ENCODE assay signal across 8 cellular contexts in genomic region chr13:94595943-94596574, GRCh38. TPM values are rescaled to one million over a fixed set of nuclear protein-coding genes. Genes with fewer than 3 reads are reported as not detected.
DNase-seq lines count a peak whose midpoint lies in the region; ATAC-seq and TF ChIP-seq lines count a peak whose summit lies in the region.

TSS of gene TGDS (minus strand) at chr13:94596152. CDS start at chr13:94596136, 16 bp downstream.

- H3K4me1 ChIP-seq in upper lobe of left lung, result peaks cover 14 to 26% (median 17%) of the 10 kb centered on the region in 4 donors

- H3K27ac ChIP-seq in upper lobe of left lung, result peak within 1 kb of the TSS; percentile 64 to 89 (median 86)

- H3K27ac Mint-ChIP-seq in T-helper 1 cell treated with Interleukin-12 subunit alpha and Interleukin-12 subunit beta and Interleukin-4 antibody, amounts not matched to agents 30 μg/mL and 1 μg/mL, for 36 hours, result peak within 1 kb of the TSS; percentile 91

- DNase-seq in NCI-H1694 treated with DMSO at 0.1 percent for 48 hours (lab: John Stamatoyannopoulos, UW), result peak; percentile 91
- peak; percentile 89 for DNase-seq in amniotic epithelial cell (ENCODE audit: low read depth)
- peak; percentile 94 for DNase-seq in left cardiac atrium
- peak; percentile 98 for DNase-seq in posterior vena cava (ENCODE audit: low spot score)
- peak; percentile 96 to 97 for DNase-seq in upper lobe of left lung

- no peak for TF ChIP-seq EP300 in upper lobe of left lung (IDR thresholded peaks at IDR 0.05)

- no peaks in the 10 kb centered on the region for H3K27me3 Mint-ChIP-seq in T-helper 1 cell treated with Interleukin-12 subunit alpha and Interleukin-12 subunit beta and Interleukin-4 antibody, amounts not matched to agents 30 μg/mL and 1 μg/mL, for 36 hours (ENCODE audit: low read depth)

- intact Hi-C loops in left cardiac atrium (cut with DNase I), result loop anchor here in 1 of 2 donors (2.0 kb wide), 1 partner anchor 47 kb away; no protein-coding TSS in a partner anchor
- intact Hi-C loops in posterior vena cava (cut with DNase I), result no loop called here

- peaks cover 28% of the 10 kb centered on the region for H3K4me1 Mint-ChIP-seq in T-helper 1 cell treated with Interleukin-12 subunit alpha and Interleukin-12 subunit beta and Interleukin-4 antibody, amounts not matched to agents 30 μg/mL and 1 μg/mL, for 36 hours (ENCODE audit: low read depth)

- H3K4me3 Mint-ChIP-seq in T-helper 1 cell treated with Interleukin-12 subunit alpha and Interleukin-12 subunit beta and Interleukin-4 antibody, amounts not matched to agents 30 μg/mL and 1 μg/mL, for 36 hours, result peak within 1 kb of the TSS; percentile 95

- peaks cover 0 to 18% (median 5%) of the 10 kb centered on the region in 4 donors for H3K36me3 ChIP-seq in upper lobe of left lung

- H3K4me3 ChIP-seq in upper lobe of left lung, result peak within 1 kb of the TSS; percentile 70 to 90 (median 84)

- ATAC-seq in GM18498 (IDR thresholded peaks at IDR 0.05; ENCODE audit: unreplicated experiment), result peak; percentile 98
- ATAC-seq in HG02885 (IDR thresholded peaks at IDR 0.05; ENCODE audit: poor library complexity, unreplicated experiment), result peak; percentile 97
- peak; percentile 99 for ATAC-seq in left cardiac atrium
- peak; percentile 100 for ATAC-seq in upper lobe of left lung (ENCODE audit: low FRiP score in 2 of 2)

- H3K9me3 ChIP-seq in upper lobe of left lung, result no peaks in the 10 kb centered on the region

- 1 to 3% methylated on average over 25 to 41 of the region's 41 CpGs for WGBS in upper lobe of left lung, 2 donors

- TF ChIP-seq POLR2A in upper lobe of left lung (IDR thresholded peaks at IDR 0.05), result peak in 3 of 4 donors; percentile 41 to 83 (median 71)

- TF ChIP-seq CTCF in upper lobe of left lung (IDR thresholded peaks at IDR 0.05), result peak in 3 of 6 experiments; percentile 18 to 33 (median 24)

- H3K36me3 Mint-ChIP-seq in T-helper 1 cell treated with Interleukin-12 subunit alpha and Interleukin-12 subunit beta and Interleukin-4 antibody, amounts not matched to agents 30 μg/mL and 1 μg/mL, for 36 hours (ENCODE audit: low read depth), result peaks cover 10% of the 10 kb centered on the region

- H3K9me3 Mint-ChIP-seq in T-helper 1 cell treated with Interleukin-12 subunit alpha and Interleukin-12 subunit beta and Interleukin-4 antibody, amounts not matched to agents 30 μg/mL and 1 μg/mL, for 36 hours, result peaks cover 5% of the 10 kb centered on the region

- H3K27me3 ChIP-seq in upper lobe of left lung, result no peaks in the 10 kb centered on the region

RNA-seq across cellular contexts. Expression of gene TGDS, which starts in this region (rescaled TPM):
- total RNA-seq in left cardiac atrium, result 1 to 10 TPM; 4.8 to 6.0 TPM
- 1 to 10 TPM; 7.4 to 7.6 TPM for total RNA-seq in posterior vena cava
- total RNA-seq in upper lobe of left lung, result 10 to 100 TPM in 2 of 6 donors, 1 to 10 TPM in 4; 2.8 to 13.5 (median 7.5) TPM

Comparison
In these comparisons a context has a peak if more than half of its experiments do, and no peak if none do; other contexts are left out.
1. Peak in every context shown above with its lines: DNase-seq, ATAC-seq, H3K4me3 ChIP-seq and H3K27ac ChIP-seq.